17 cellular contexts compared by ENCODE assay signal in genomic region chr5:102663771-102664530, GRCh38.
A peak's percentile ranks its signal among the peaks of the same experiment; 100 is the strongest.
DNase-seq lines count a peak whose midpoint lies in the region; ATAC-seq, FAIRE-seq and TF ChIP-seq lines count a peak whose summit lies in the region.
"Had no signal": no experiment of that assay in that cellular context is flagged by ENCODE, and none has a peak within 500 bp of the region (broad histone marks: within the 10 kb centered on the region; RNA-seq: fewer than 3 reads in every experiment).

No MANE protein-coding gene starts in this region.

- H3K18ac ChIP-seq in IMR-90 (ENCODE audit: low read depth, low read length) = no peak overlapping the region

- TF ChIP-seq CTCF in IMR-90 (conservative IDR thresholded peaks at IDR 0.05; ENCODE audit: low read depth, low read length) = no peak
- TF ChIP-seq CTCF in bronchial epithelial cell (IDR thresholded peaks at IDR 0.05; ENCODE audit: insufficient read depth, low read length, severe bottlenecking) = no peak
- no peak for TF ChIP-seq CTCF in keratinocyte (optimal IDR thresholded peaks at IDR 0.05 in 1 of 3, IDR thresholded peaks at IDR 0.05 in 1 of 3, conservative IDR thresholded peaks at IDR 0.05 in 1 of 3; ENCODE audit: extremely low read depth in 1 of 3, insufficient read depth in 2 of 3, low read length in 3 of 3)
- no peak for TF ChIP-seq CTCF in D721Med (IDR thresholded peaks at IDR 0.05; ENCODE audit: insufficient read depth, missing control alignments)

- H3K36me3 ChIP-seq in IMR-90 (ENCODE audit: control insufficient read depth, insufficient read depth, low read length) (no peaks in the 10 kb centered on the region), bronchial epithelial cell (ENCODE audit: control insufficient read depth, insufficient read depth, low read length) (no peaks in the 10 kb centered on the region), keratinocyte (ENCODE audit: control insufficient read depth in 2 of 2, extremely low read depth in 1 of 2, insufficient read depth in 2 of 2, low read length in 2 of 2) (no peaks in the 10 kb centered on the region)

- POLR2A ChIA-PET in IMR-90 (lab: Charles Lee; ENCODE audit: unreplicated experiment) = no interaction called here

- H3K4ac ChIP-seq in IMR-90 (ENCODE audit: low read depth, low read length) = no peak overlapping the region

- no peaks in the 10 kb centered on the region for H3K79me2 ChIP-seq in keratinocyte (ENCODE audit: control insufficient read depth, insufficient read depth, low read length)

- no TSS peak for BruUV-seq in IMR-90 (replicated peaks; lab: Mats Ljungman, UMichigan)

- H3K23ac ChIP-seq in IMR-90 (ENCODE audit: low read depth, low read length) = no peak overlapping the region

- 0 out of 2 replicates have a peak, but pooled peaks cover 2% of the 10 kb centered on the region for H3K4me1 ChIP-seq in IMR-90 (ENCODE audit: control insufficient read depth, insufficient read depth, low read length)
- H3K4me1 ChIP-seq in keratinocyte (ENCODE audit: control insufficient read depth, extremely low read depth, insufficient read depth, low read length) = peaks cover 7% of the 10 kb centered on the region
- H3K4me1 ChIP-seq: psoas muscle had no signal

- H3K79me1 ChIP-seq in IMR-90 (ENCODE audit: low read depth in 1 of 2, low read length in 2 of 2) = no peaks in the 10 kb centered on the region

- no peaks in the 10 kb centered on the region for H3K9me1 ChIP-seq in IMR-90 (ENCODE audit: insufficient read depth, low read length)
- H3K9me1 ChIP-seq in keratinocyte (ENCODE audit: control insufficient read depth, extremely low read depth, insufficient read depth, low read length) = no peaks in the 10 kb centered on the region

- TF ChIP-seq RAD21 in IMR-90 (IDR thresholded peaks at IDR 0.05; ENCODE audit: low read length) = no peak

- H3K27me3 ChIP-seq in IMR-90 (ENCODE audit: control insufficient read depth, insufficient read depth, low read length) (peaks cover 8% of the 10 kb centered on the region), bronchial epithelial cell (ENCODE audit: control insufficient read depth, insufficient read depth, low read length) (no peaks in the 10 kb centered on the region), keratinocyte (ENCODE audit: control insufficient read depth, extremely low read depth, insufficient read depth, low read length) (no peaks in the 10 kb centered on the region)

- no peak overlapping the region for H3K9ac ChIP-seq in IMR-90 (ENCODE audit: low read depth, low read length)
- H3K9ac ChIP-seq in keratinocyte (ENCODE audit: control insufficient read depth, extremely low read depth, insufficient read depth, low read length) = no peak overlapping the region

- H3K4me2 ChIP-seq in IMR-90 (ENCODE audit: low read depth, low read length) (peak overlapping the region; percentile 90; the same call in 1 of the 2 replicates), keratinocyte (ENCODE audit: control insufficient read depth, extremely low read depth, insufficient read depth, low read depth, low read length) (no peak overlapping the region)

- WGBS in IMR-90 (ENCODE audit: extremely low coverage in 2 of 2, insufficient read length in 1 of 2), 2 experiments = no CpG with 5 or more reads among the region's 1 CpG

- 0 out of 2 replicates have a peak overlapping the region, but pooled peaks have one; percentile 11 for H3K4me3 ChIP-seq in IMR-90 (ENCODE audit: insufficient read depth, low read depth, low read length)
- no peak overlapping the region for H3K4me3 ChIP-seq in bronchial epithelial cell (ENCODE audit: low read depth, low read length)
- no peak overlapping the region for H3K4me3 ChIP-seq in keratinocyte (ENCODE audit: control insufficient read depth in 2 of 3, extremely low read depth in 1 of 3, insufficient read depth in 2 of 3, low read depth in 1 of 3, low read length in 3 of 3)
- H3K4me3 ChIP-seq: psoas muscle had no signal

- H2AK5ac ChIP-seq in IMR-90 (ENCODE audit: low read depth, low read length) = no peak overlapping the region

- no peak overlapping the region for H3K56ac ChIP-seq in IMR-90 (ENCODE audit: extremely low read depth, insufficient read depth, low read length)

- CTCF ChIA-PET in IMR-90 (lab: Yijun Ruan, JAX) = interaction anchor here (1.2 kb wide), 1 partner anchor 18 kb away, joined by 5 read pairs; no protein-coding TSS in a partner anchor

- H2AK9ac ChIP-seq in IMR-90 (replicated peaks; ENCODE audit: low read depth, low read length, poor library complexity) = no peak overlapping the region

- TF ChIP-seq POLR2A in IMR-90 (IDR thresholded peaks at IDR 0.05; ENCODE audit: low read depth, low read length) = no peak

- intact Hi-C loops in IMR-90 (cut with micrococcal nuclease) = no loop called here

- DNase-seq in AG20443 (ENCODE audit: low spot score) (peak; percentile 14), IMR-90 (no peak), bronchial epithelial cell (ENCODE audit: low read depth) (peak; percentile 85), keratinocyte (ENCODE audit: low read depth, low spot score) (no peak), hypothalamus (lab: John Stamatoyannopoulos, UW) (no peak), D721Med (ENCODE audit: insufficient read length, low spot score) (no peak)
- DNase-seq: activated naive CD4-positive, alpha-beta T cell treated with anti-CD3 and anti-CD28 coated beads for 36 hours; kidney; NCI-H510A; psoas muscle; stimulated activated CD4-positive, alpha-beta T cell treated with anti-CD3 and anti-CD28 coated beads, Interleukin-2, amount 100 ng/mL, for 48 hours had no signal

- no peak overlapping the region for H2BK15ac ChIP-seq in IMR-90 (ENCODE audit: low read depth, low read length)

- H2BK20ac ChIP-seq in IMR-90 (ENCODE audit: low read depth, low read length) = no peak overlapping the region

- no peak overlapping the region for H4K5ac ChIP-seq in IMR-90 (ENCODE audit: low read depth, low read length)

- in situ Hi-C loops in IMR-90 (cut with MboI; ENCODE audit: low sequenced_read_pairs) = no loop called here

- dilution Hi-C loops in IMR-90 (cut with HindIII; ENCODE audit: low sequenced_read_pairs, unreplicated experiment) (no loop called here), keratinocyte (cut with MboI; ENCODE audit: extremely low pct_ligation_motif_present, low sequenced_read_pairs) (no loop called here)

- H4K20me1 ChIP-seq in IMR-90 (ENCODE audit: insufficient read depth, low read length) (no peaks in the 10 kb centered on the region), keratinocyte (ENCODE audit: control insufficient read depth, extremely low read depth, insufficient read depth, low read length) (no peaks in the 10 kb centered on the region)

- FAIRE-seq in bronchial epithelial cell (lab: Jason Lieb, UNC) (peak; percentile 76), keratinocyte (lab: Jason Lieb, UNC) (peak; percentile 83), D721Med (lab: Jason Lieb, UNC) (no peak)
- FAIRE-seq: G401.6, HTR-8/SVneo, kidney, TTC549 had no signal

- no peak overlapping the region for H2BK120ac ChIP-seq in IMR-90 (ENCODE audit: low read depth, low read length)

- no peaks in the 10 kb centered on the region for H3K9me3 ChIP-seq in IMR-90 (ENCODE audit: control insufficient read depth, insufficient read depth, low read length)
- no peaks in the 10 kb centered on the region for H3K9me3 ChIP-seq in keratinocyte (ENCODE audit: control insufficient read depth, low read depth, low read length)
- H3K9me3 ChIP-seq: psoas muscle had no signal

- H2BK5ac ChIP-seq in IMR-90 (ENCODE audit: low read depth, low read length, poor library complexity, severe bottlenecking) = no peak overlapping the region

- H4K8ac ChIP-seq in IMR-90 (ENCODE audit: low read depth in 2 of 2, low read length in 2 of 2) = no peak overlapping the region

- no peak overlapping the region for H3K14ac ChIP-seq in IMR-90 (replicated peaks; ENCODE audit: low read depth, low read length)

- H4K91ac ChIP-seq in IMR-90 (ENCODE audit: insufficient read depth, low read depth, low read length) = no peak overlapping the region

- ATAC-seq in IMR-90 (ENCODE audit: low read depth) (peak; percentile 60), HG02970 (IDR thresholded peaks at IDR 0.05; ENCODE audit: low FRiP score, unreplicated experiment) (no peak), GM18868 (IDR thresholded peaks at IDR 0.05; ENCODE audit: unreplicated experiment) (no peak)
- ATAC-seq: psoas muscle; stimulated activated effector memory CD8-positive, alpha-beta T cell treated with anti-CD3 and anti-CD28 coated beads, Interleukin-12 subunit alpha, Interleukin-12 subunit beta, amount 100 ng/mL, for 72 hours had no signal

- H2AFZ ChIP-seq in IMR-90 (replicated peaks; ENCODE audit: low read length, poor library complexity) (no peak overlapping the region), keratinocyte (ENCODE audit: control insufficient read depth, low read length) (no peak overlapping the region)

- H3K27ac ChIP-seq in IMR-90 (ENCODE audit: insufficient read depth, low read length) = no peak overlapping the region
- H3K27ac ChIP-seq in keratinocyte (ENCODE audit: control insufficient read depth, insufficient read depth, low read length) = no peak overlapping the region
- H3K27ac ChIP-seq: psoas muscle had no signal

TF ChIP-seq in IMR-90, 13 proteins besides CTCF, POLR2A, EP300 and RAD21:
- TF ChIP-seq MAFK (IDR thresholded peaks at IDR 0.05; ENCODE audit: low read depth, low read length) (no peak), CEBPB (IDR thresholded peaks at IDR 0.05; ENCODE audit: low read depth, low read length) (no peak), MXI1 (IDR thresholded peaks at IDR 0.05; ENCODE audit: borderline replicate concordance, low read depth, low read length) (no peak), USF2 (IDR thresholded peaks at IDR 0.05; ENCODE audit: low read depth, low read length) (no peak), RCOR1 (IDR thresholded peaks at IDR 0.05; ENCODE audit: insufficient replicate concordance, low read length) (no peak), RFX5 (IDR thresholded peaks at IDR 0.05; ENCODE audit: low read depth, low read length) (no peak)

Comparison
In these comparisons a context has a peak if more than half of its experiments do, and no peak if none do; other contexts are left out.
1. DNase-seq: peak in AG20443 (single experiment) and bronchial epithelial cell (single experiment); none in IMR-90 (single experiment), keratinocyte (single experiment), hypothalamus (0 of 51) and D721Med (single experiment).